8 cellular contexts compared by ENCODE assay signal in genomic region chr16:57535680-57536305, GRCh38. TPM values are rescaled to one million over a fixed set of nuclear protein-coding genes. Genes with fewer than 3 reads are reported as not detected.
DNase-seq lines count a peak whose midpoint lies in the region; ATAC-seq and TF ChIP-seq lines count a peak whose summit lies in the region.

No MANE protein-coding gene starts in this region.

- H3K9me3 Mint-ChIP-seq in activated CD8-positive, alpha-beta T cell treated with anti-CD3 and anti-CD28 coated beads for 36 hours: no peaks in the 10 kb centered on the region

- CTCF ChIA-PET in activated CD8-positive, alpha-beta T cell treated with anti-CD3 and anti-CD28 coated beads for 36 hours (lab: Charles Lee): interaction anchor here (0.8 to 1.9 kb wide), 2 partner anchors 16 to 49 kb away, joined by 5 to 8 read pairs; partner anchors contain the start of gene DOK4

- peak; percentile 43 to 66 for DNase-seq in AML-193 (lab: John Stamatoyannopoulos, UW)
- DNase-seq in NCI-H774 (lab: John Stamatoyannopoulos, UW): peak; percentile 70
- peak; percentile 95 for DNase-seq in activated CD8-positive, alpha-beta T cell treated with anti-CD3 and anti-CD28 coated beads for 36 hours
- peak; percentile 90 for DNase-seq in effector CD4-positive, alpha-beta T cell
- peak; percentile 82 for DNase-seq in medulla oblongata (ENCODE audit: extremely low spot score)
- DNase-seq in stimulated activated CD4-positive, alpha-beta T cell treated with anti-CD3 and anti-CD28 coated beads, TNF-alpha, amount 100 ng/mL, for 24 hours (ENCODE audit: low read depth in 3 of 3): peak; percentile 82 to 94 (median 90)

- intact Hi-C loops in activated CD8-positive, alpha-beta T cell treated with anti-CD3 and anti-CD28 coated beads for 36 hours (cut with micrococcal nuclease): loop anchor here (5.0 kb wide), 1 partner anchor 48 kb away; the partner anchor contains the start of gene DOK4

- no peaks in the 10 kb centered on the region for H3K36me3 Mint-ChIP-seq in activated CD8-positive, alpha-beta T cell treated with anti-CD3 and anti-CD28 coated beads for 36 hours (ENCODE audit: low read depth)

- no peak for TF ChIP-seq CTCF in activated CD8-positive, alpha-beta T cell treated with anti-CD3 and anti-CD28 coated beads for 36 hours (IDR thresholded peaks at IDR 0.05)

- peaks cover 73% of the 10 kb centered on the region for H3K4me1 Mint-ChIP-seq in activated CD8-positive, alpha-beta T cell treated with anti-CD3 and anti-CD28 coated beads for 36 hours (ENCODE audit: low read depth)

- H3K4me3 Mint-ChIP-seq in activated CD8-positive, alpha-beta T cell treated with anti-CD3 and anti-CD28 coated beads for 36 hours: peak overlapping the region; percentile 81

- POLR2A ChIA-PET in activated CD8-positive, alpha-beta T cell treated with anti-CD3 and anti-CD28 coated beads for 36 hours (lab: Charles Lee): interaction anchor here (0.6 to 1.9 kb wide), 7 partner anchors 12 to 199 kb away, joined by 3 to 8 read pairs (median 3); partner anchors contain the start of gene KATNB1

- no peaks in the 10 kb centered on the region for H3K27me3 Mint-ChIP-seq in activated CD8-positive, alpha-beta T cell treated with anti-CD3 and anti-CD28 coated beads for 36 hours

- peak overlapping the region; percentile 92 for H3K27ac Mint-ChIP-seq in activated CD8-positive, alpha-beta T cell treated with anti-CD3 and anti-CD28 coated beads for 36 hours

- peak; percentile 66 for ATAC-seq in GM19025 (IDR thresholded peaks at IDR 0.05; ENCODE audit: low read depth, unreplicated experiment)
- ATAC-seq in HG03342 (IDR thresholded peaks at IDR 0.05; ENCODE audit: unreplicated experiment): peak; percentile 57
- peak; percentile 78 for ATAC-seq in activated CD8-positive, alpha-beta T cell treated with anti-CD3 and anti-CD28 coated beads for 36 hours

RNA-seq across cellular contexts. Expression of gene CCDC102A, which starts 0.6 kb away (rescaled TPM):
- total RNA-seq in activated CD8-positive, alpha-beta T cell treated with anti-CD3 and anti-CD28 coated beads for 36 hours: 1 to 10 TPM; 7.1 to 7.9 TPM

RNA-seq across cellular contexts. Expression of gene ADGRG5, which starts 6.7 kb away (rescaled TPM):
- 1 to 10 TPM; 4.8 to 5.5 TPM for total RNA-seq in activated CD8-positive, alpha-beta T cell treated with anti-CD3 and anti-CD28 coated beads for 36 hours

RNA-seq across cellular contexts. Expression of gene DOK4, which starts 49.5 kb away (rescaled TPM):
- 1 to 10 TPM; 4.6 to 5.1 TPM for total RNA-seq in activated CD8-positive, alpha-beta T cell treated with anti-CD3 and anti-CD28 coated beads for 36 hours

Comparison
In these comparisons a context has a peak if more than half of its experiments do, and no peak if none do; other contexts are left out.
1. Peak in every context shown above with its lines: DNase-seq and ATAC-seq.